Comparison of ENCODE assay signal across 8 cellular contexts in genomic region chr10:77710759-77711682, GRCh38.
DNase-seq lines count a peak whose midpoint lies in the region; ATAC-seq and TF ChIP-seq lines count a peak whose summit lies in the region.

No MANE protein-coding gene starts in this region.

- H3K9me3 ChIP-seq in neural progenitor cell (ENCODE audit: low read depth) (no peaks in the 10 kb centered on the region), stomach (no peaks in the 10 kb centered on the region)

- H3K4me3 Mint-ChIP-seq in activated T-helper 17 cell treated with anti-CD3 and anti-CD28 coated beads, Interleukin-2, amount 50 U/mL, for 72 hours = peak overlapping the region; percentile 54
- H3K4me3 Mint-ChIP-seq in neural progenitor cell = peak overlapping the region; percentile 75

- H3F3A ChIP-seq in neural progenitor cell (ENCODE audit: low read depth) = peaks cover 26% of the 10 kb centered on the region

- H3K9ac ChIP-seq in neural progenitor cell = no peak overlapping the region

- H2AFZ ChIP-seq in neural progenitor cell (replicated peaks) = peak overlapping the region; percentile 75

- DNase-seq in COLO829 (ENCODE audit: low spot score) (peak; percentile 29), HK-2 (ENCODE audit: unreplicated experiment) (peak; percentile 88), OCI-M2 (lab: John Stamatoyannopoulos, UW; ENCODE audit: unreplicated experiment) (peak; percentile 1), foreskin fibroblast (peak; percentile 55 to 86), neural progenitor cell (ENCODE audit: low spot score) (peak; percentile 88), stomach (peak; percentile 83)

- H3K36me3 Mint-ChIP-seq in activated T-helper 17 cell treated with anti-CD3 and anti-CD28 coated beads, Interleukin-2, amount 50 U/mL, for 72 hours (ENCODE audit: low read depth) = no peaks in the 10 kb centered on the region
- no peaks in the 10 kb centered on the region for H3K36me3 Mint-ChIP-seq in neural progenitor cell

- TF ChIP-seq CTCF in foreskin fibroblast (IDR thresholded peaks at IDR 0.05; ENCODE audit: low read depth, low read length) = peak; percentile 93
- peak; percentile 96 for TF ChIP-seq CTCF in neural progenitor cell (IDR thresholded peaks at IDR 0.05)
- TF ChIP-seq CTCF in stomach (IDR thresholded peaks at IDR 0.05) = peak in 5 of 7 experiments; percentile 82 to 99 (median 93)

- WGBS in stomach, 5 donors = 12 to 24% (median 13%) methylated on average over 26 to 51 of the region's 51 CpGs

- H3K4me1 Mint-ChIP-seq in activated T-helper 17 cell treated with anti-CD3 and anti-CD28 coated beads, Interleukin-2, amount 50 U/mL, for 72 hours = peaks cover 5% of the 10 kb centered on the region
- peaks cover 28% of the 10 kb centered on the region for H3K4me1 Mint-ChIP-seq in neural progenitor cell

- ATAC-seq in GM19468 (IDR thresholded peaks at IDR 0.05; ENCODE audit: extremely low read depth, unreplicated experiment) = peak; percentile 89
- ATAC-seq in activated T-helper 17 cell treated with anti-CD3 and anti-CD28 coated beads, Interleukin-2, amount 50 U/mL, for 72 hours (replicated peaks) = peak; percentile 85

- H3K9me3 Mint-ChIP-seq in activated T-helper 17 cell treated with anti-CD3 and anti-CD28 coated beads, Interleukin-2, amount 50 U/mL, for 72 hours = no peaks in the 10 kb centered on the region
- H3K9me3 Mint-ChIP-seq in neural progenitor cell = no peaks in the 10 kb centered on the region

- H3K27ac Mint-ChIP-seq in activated T-helper 17 cell treated with anti-CD3 and anti-CD28 coated beads, Interleukin-2, amount 50 U/mL, for 72 hours = peak overlapping the region; percentile 3
- peak overlapping the region; percentile 81 for H3K27ac Mint-ChIP-seq in neural progenitor cell

- H3K36me3 ChIP-seq in neural progenitor cell (no peaks in the 10 kb centered on the region), stomach (no peaks in the 10 kb centered on the region)

- intact Hi-C loops in stomach (cut with DNase I; ENCODE audit: low total_unique reads) = loop anchor here (10.0 kb wide), 1 partner anchor 536 kb away; no protein-coding TSS in a partner anchor

- H3K79me2 ChIP-seq in neural progenitor cell (ENCODE audit: low read depth) = no peaks in the 10 kb centered on the region

- H4K20me1 ChIP-seq in neural progenitor cell (ENCODE audit: low read depth) = no peaks in the 10 kb centered on the region

- TF ChIP-seq POLR2A in stomach (IDR thresholded peaks at IDR 0.05) = no peak

- H3K4me1 ChIP-seq in neural progenitor cell (peaks cover 23% of the 10 kb centered on the region), stomach (peaks cover 5 to 14% (median 10%) of the 10 kb centered on the region in 4 donors)

- H3K27me3 ChIP-seq in neural progenitor cell (peaks cover 16% of the 10 kb centered on the region), stomach (peaks cover 0 to 48% (median 20%) of the 10 kb centered on the region in 3 donors)

- H3K27ac ChIP-seq in neural progenitor cell (no peak overlapping the region), stomach (no peak overlapping the region)

- H3K27me3 Mint-ChIP-seq in activated T-helper 17 cell treated with anti-CD3 and anti-CD28 coated beads, Interleukin-2, amount 50 U/mL, for 72 hours = peaks cover 9% of the 10 kb centered on the region
- H3K27me3 Mint-ChIP-seq in neural progenitor cell (ENCODE audit: insufficient read depth, low read depth) = peaks cover 19% of the 10 kb centered on the region

- peak overlapping the region; percentile 70 for H3K4me2 ChIP-seq in neural progenitor cell

- H3K4me3 ChIP-seq in foreskin fibroblast (ENCODE audit: low read depth in 1 of 2, low read length in 2 of 2) (peak overlapping the region; percentile 35 to 46), neural progenitor cell (peak overlapping the region; percentile 40), stomach (peak overlapping the region; percentile 37 to 57 (median 46))

- TF ChIP-seq EP300 in stomach (IDR thresholded peaks at IDR 0.05) = no peak

Comparison
In these comparisons a context has a peak if more than half of its experiments do, and no peak if none do; other contexts are left out.
1. DNase-seq: peak in every context shown above with its lines; median percentile 88 in HK-2; 88 in neural progenitor cell; 83 in stomach; 70 in foreskin fibroblast; 29 in COLO829; 1 in OCI-M2.